ENCODE assay signal across 29 cellular contexts in the genomic region with DNA sequence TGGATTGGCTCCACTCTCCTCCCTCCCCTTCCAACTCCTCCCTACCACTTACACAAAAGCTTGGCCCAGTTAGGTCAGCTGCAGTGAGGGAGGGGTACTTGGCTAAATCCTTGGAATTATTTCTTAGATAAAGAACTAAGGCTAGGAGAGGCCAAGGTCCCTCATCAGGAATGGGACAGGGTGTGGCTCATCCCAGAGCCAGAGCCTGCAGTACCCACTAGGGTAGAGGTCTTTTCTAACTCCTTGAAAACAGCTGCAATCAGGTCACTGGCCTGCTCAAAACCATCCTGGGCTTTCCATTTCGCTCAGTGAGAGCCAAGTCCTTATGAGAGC. TPM values are rescaled to one million over a fixed set of nuclear protein-coding genes. Genes with fewer than 3 reads are reported as not detected.
DNase-seq lines count a peak whose midpoint lies in the region; ATAC-seq and TF ChIP-seq lines count a peak whose summit lies in the region.
"Had no signal": no experiment of that assay in that cellular context is flagged by ENCODE, and none has a peak within 500 bp of the region (broad histone marks: within the 10 kb centered on the region; RNA-seq: fewer than 3 reads in every experiment).

No MANE protein-coding gene starts in this region.

- H3K4me3 ChIP-seq in HUES6 (ENCODE audit: low read depth, low read length), result peak overlapping the region; percentile 7; the same call in 1 of the 2 replicates
- no peak overlapping the region for H3K4me3 ChIP-seq in breast epithelium
- H3K4me3 ChIP-seq: adrenal gland; BLaER1 treated with 17β-estradiol and CSF1 and Interleukin-3, amounts not matched to agents 10 nM and 100 nM; gastrocnemius medialis; left ventricle myocardium inferior; Peyer's patch; tibial artery had no signal

- H3K9me3 Mint-ChIP-seq in type B pancreatic cell, result no peaks in the 10 kb centered on the region
- H3K9me3 Mint-ChIP-seq: activated CD8-positive, alpha-beta T cell treated with anti-CD3 and anti-CD28 coated beads for 36 hours; activated naive CD4-positive, alpha-beta T cell treated with anti-CD3 and anti-CD28 coated beads, Interleukin-2, amount 10 ng/mL, durations not matched to agents 7 days and 5 days; T-helper 2 cell treated with Interferon-gamma antibody and Interleukin-4, amounts not matched to agents 5 μg/mL and 100 μg/mL, for 36 hours had no signal

- H3K27me3 ChIP-seq in HUES6 (ENCODE audit: control insufficient read depth, insufficient read depth, low read length) (peaks cover 27% of the 10 kb centered on the region), breast epithelium (no peaks in the 10 kb centered on the region)
- H3K27me3 ChIP-seq: adrenal gland, gastrocnemius medialis, Peyer's patch had no signal

- peaks cover 5% of the 10 kb centered on the region for H3K36me3 Mint-ChIP-seq in type B pancreatic cell
- H3K36me3 Mint-ChIP-seq: activated naive CD4-positive, alpha-beta T cell treated with anti-CD3 and anti-CD28 coated beads, Interleukin-2, amount 10 ng/mL, durations not matched to agents 7 days and 5 days had no signal

- H3K27ac ChIP-seq in HUES6 (ENCODE audit: low read depth, low read length), result no peak overlapping the region
- H3K27ac ChIP-seq in breast epithelium, result peak overlapping the region; percentile 64 to 68
- H3K27ac ChIP-seq: adrenal gland; BLaER1 treated with 17β-estradiol and CSF1 and Interleukin-3, amounts not matched to agents 10 nM and 100 nM; gastrocnemius medialis; left ventricle myocardium inferior; Peyer's patch; tibial artery had no signal

- H3K4me1 Mint-ChIP-seq in type B pancreatic cell (ENCODE audit: unreplicated experiment), result peaks cover 23% of the 10 kb centered on the region

- H3K9ac ChIP-seq in HUES6 (ENCODE audit: low read length), result peak overlapping the region; percentile 3
- H3K9ac ChIP-seq: BLaER1 treated with 17β-estradiol and CSF1 and Interleukin-3, amounts not matched to agents 10 nM and 100 nM had no signal

- H3K4me1 ChIP-seq in HUES6 (ENCODE audit: control insufficient read depth, insufficient read depth, low read length) (peaks cover 62% of the 10 kb centered on the region), breast epithelium (peaks cover 0 to 3% of the 10 kb centered on the region in 2 donors)

- ATAC-seq in left ventricle myocardium superior (no peak), HG03571 (IDR thresholded peaks at IDR 0.05; ENCODE audit: unreplicated experiment) (no peak)
- ATAC-seq in activated CD4-positive, CD25-positive, alpha-beta regulatory T cell treated with anti-CD3 and anti-CD28 coated beads, Interleukin-2, amount 50 U/mL, for 24 hours, result no peak
- ATAC-seq: activated CD4-positive, alpha-beta T cell treated with anti-CD3 and anti-CD28 coated beads for 36 hours; activated CD8-positive, alpha-beta T cell treated with anti-CD3 and anti-CD28 coated beads for 36 hours; gastrocnemius medialis had no signal

- peak overlapping the region; percentile 79 for H3K27ac Mint-ChIP-seq in type B pancreatic cell
- H3K27ac Mint-ChIP-seq: activated CD4-positive, alpha-beta T cell treated with anti-CD3 and anti-CD28 coated beads for 36 hours; activated CD8-positive, alpha-beta T cell treated with anti-CD3 and anti-CD28 coated beads for 36 hours; activated naive CD4-positive, alpha-beta T cell treated with anti-CD3 and anti-CD28 coated beads, Interleukin-2, amount 10 ng/mL, durations not matched to agents 7 days and 5 days; T-helper 2 cell treated with Interferon-gamma antibody and Interleukin-4, amounts not matched to agents 5 μg/mL and 100 μg/mL, for 36 hours had no signal

- no peak for TF ChIP-seq POLR2A in breast epithelium (IDR thresholded peaks at IDR 0.05)

- TF ChIP-seq CTCF in breast epithelium (IDR thresholded peaks at IDR 0.05) (no peak), type B pancreatic cell (conservative IDR thresholded peaks at IDR 0.05) (no peak)

- H3K9me3 ChIP-seq in HUES6 (ENCODE audit: control insufficient read depth, insufficient read depth, low read depth, low read length) (no peaks in the 10 kb centered on the region), breast epithelium (no peaks in the 10 kb centered on the region)
- H3K9me3 ChIP-seq: adrenal gland; BLaER1 treated with 17β-estradiol and CSF1 and Interleukin-3, amounts not matched to agents 10 nM and 100 nM; gastrocnemius medialis; left ventricle myocardium inferior; Peyer's patch; tibial artery had no signal

- DNase-seq in breast epithelium (ENCODE audit: low spot score in 2 of 2) (no peak), iPS-NIHi7 (ENCODE audit: extremely low spot score) (peak; percentile 77), type B pancreatic cell (ENCODE audit: extremely low spot score, unreplicated experiment) (no peak), left ventricle myocardium superior (no peak)
- DNase-seq: activated CD4-positive, alpha-beta T cell treated with anti-CD3 and anti-CD28 coated beads for 36 hours; activated CD8-positive, alpha-beta T cell treated with anti-CD3 and anti-CD28 coated beads for 36 hours; activated naive CD4-positive, alpha-beta T cell treated with anti-CD3 and anti-CD28 coated beads, Interleukin-2, amount 10 ng/mL, durations not matched to agents 7 days and 5 days; adrenal gland; DMS53; gastrocnemius medialis; GDM1; Kasumi-1; left ventricle myocardium inferior; MV-4-11; NCI-H748 treated with DMSO at 0.1 percent for 48 hours; occipital lobe; Peyer's patch; SIG-M5; stimulated activated CD4-positive, alpha-beta T cell treated with anti-CD3 and anti-CD28 coated beads, Interleukin-15, amount 100 ng/mL, for 24 hours; stimulated activated CD4-positive, alpha-beta T cell treated with anti-CD3 and anti-CD28 coated beads, Interleukin-4, amount 100 ng/mL, for 4 hours; tibial artery had no signal

- intact Hi-C loops in breast epithelium (cut with DNase I; ENCODE audit: low total_unique reads), result no loop called here
- intact Hi-C loops in left ventricle myocardium superior (cut with micrococcal nuclease), result no loop called here

- H3K4me3 Mint-ChIP-seq in type B pancreatic cell, result peak overlapping the region; percentile 90
- H3K4me3 Mint-ChIP-seq: activated CD4-positive, alpha-beta T cell treated with anti-CD3 and anti-CD28 coated beads for 36 hours; activated naive CD4-positive, alpha-beta T cell treated with anti-CD3 and anti-CD28 coated beads, Interleukin-2, amount 10 ng/mL, durations not matched to agents 7 days and 5 days; T-helper 2 cell treated with Interferon-gamma antibody and Interleukin-4, amounts not matched to agents 5 μg/mL and 100 μg/mL, for 36 hours had no signal

- H3K36me3 ChIP-seq in HUES6 (ENCODE audit: control insufficient read depth, insufficient read depth, low read length) (no peaks in the 10 kb centered on the region), breast epithelium (no peaks in the 10 kb centered on the region)
- H3K36me3 ChIP-seq: gastrocnemius medialis, left ventricle myocardium inferior, Peyer's patch had no signal

- peaks cover 12% of the 10 kb centered on the region for H3K27me3 Mint-ChIP-seq in type B pancreatic cell
- H3K27me3 Mint-ChIP-seq: activated CD8-positive, alpha-beta T cell treated with anti-CD3 and anti-CD28 coated beads for 36 hours had no signal

RNA-seq across cellular contexts. Expression of a gene that starts 1.9 kb away (rescaled TPM):
- total RNA-seq in breast epithelium, result 10 to 100 TPM; 11.2 to 22.7 (median 12.5) TPM
- total RNA-seq in type B pancreatic cell (ENCODE audit: low replicate concordance), result 21.9 and 29.6 TPM in 2 replicates
- total RNA-seq in left ventricle myocardium superior, result 7.9 TPM

RNA-seq across cellular contexts. Expression of a gene that starts 36.4 kb away (rescaled TPM):
- total RNA-seq in breast epithelium (10 to 100 TPM in 2 of 3 donors, 1 to 10 TPM in 1; 6.4 to 14.3 (median 13.8) TPM), type B pancreatic cell (ENCODE audit: low replicate concordance) (13.4 and 29.6 TPM in 2 replicates), left ventricle myocardium superior (4.2 TPM)

RNA-seq across cellular contexts. Expression of a gene that starts 37.8 kb away (rescaled TPM):
- total RNA-seq in breast epithelium, result 10 to 100 TPM in 1 of 3 donors, under 1 TPM in 2; 0.32 to 12.1 (median 0.98) TPM
- 20.3 and 54.1 TPM in 2 replicates for total RNA-seq in type B pancreatic cell (ENCODE audit: low replicate concordance)
- 38.1 TPM for total RNA-seq in left ventricle myocardium superior
- total RNA-seq: endothelial cell of umbilical vein had no signal

RNA-seq across cellular contexts. Expression of a gene that starts 42.9 kb away (rescaled TPM):
- not detected for total RNA-seq in breast epithelium
- not detected in 2 replicates for total RNA-seq in type B pancreatic cell (ENCODE audit: low replicate concordance)
- total RNA-seq in left ventricle myocardium superior, result not detected
- total RNA-seq: activated CD4-positive, alpha-beta T cell treated with anti-CD3 and anti-CD28 coated beads for 36 hours; activated CD8-positive, alpha-beta T cell treated with anti-CD3 and anti-CD28 coated beads for 36 hours; adrenal gland; endothelial cell of umbilical vein; fibroblast of lung; gastrocnemius medialis; left ventricle myocardium inferior; occipital lobe; Peyer's patch; pulmonary artery endothelial cell had no signal

RNA-seq across cellular contexts. Expression of a gene that starts 50.6 kb away (rescaled TPM):
- total RNA-seq in breast epithelium, result 10 to 100 TPM; 64.5 to 85.0 (median 69.8) TPM
- 79.3 and 90.8 TPM in 2 replicates for total RNA-seq in type B pancreatic cell (ENCODE audit: low replicate concordance)
- total RNA-seq in left ventricle myocardium superior, result 157 TPM
